In genomic region chr15:70050970-70051369, GRCh38 we compare ENCODE assay signal across 17 cellular contexts.
"Had no signal": no experiment of that assay in that cellular context is flagged by ENCODE, and none has a peak within 500 bp of the region (broad histone marks: within the 10 kb centered on the region; RNA-seq: fewer than 3 reads in every experiment).

No MANE protein-coding gene starts in this region.

- H3K9me3 ChIP-seq: breast epithelium, left lung, prostate gland had no signal

- H3K27me3 ChIP-seq: breast epithelium, left lung had no signal

- H3K27me3 Mint-ChIP-seq: activated CD4-positive, alpha-beta T cell treated with anti-CD3 and anti-CD28 coated beads, Interleukin-2, amount 10 ng/mL, durations not matched to agents 24 days and 14 days; activated CD8-positive, alpha-beta T cell treated with anti-CD3 and anti-CD28 coated beads for 36 hours; activated naive CD4-positive, alpha-beta T cell treated with anti-CD3 and anti-CD28 coated beads, Interleukin-2, amount 10 ng/mL, durations not matched to agents 7 days and 5 days; stimulated activated memory B cell treated with anti-CD40 and anti-IgM and Interleukin-4, amounts not matched to agents 10 μg/mL and 1 μg/mL and 100 μg/mL, for 72 hours had no signal

- ATAC-seq: activated CD8-positive, alpha-beta T cell treated with anti-CD3 and anti-CD28 coated beads for 36 hours; left lung; right cardiac atrium; stimulated activated memory B cell treated with anti-CD40 and anti-IgM and Interleukin-4, amounts not matched to agents 10 μg/mL and 1 μg/mL and 100 μg/mL, for 72 hours had no signal

- H3K27ac ChIP-seq: breast epithelium, left lung, prostate gland had no signal

- DNase-seq: activated CD4-positive, alpha-beta T cell treated with anti-CD3 and anti-CD28 coated beads, Interleukin-2, amount 10 ng/mL, durations not matched to agents 24 days and 14 days; activated CD8-positive, alpha-beta T cell treated with anti-CD3 and anti-CD28 coated beads for 36 hours; cerebellar nuclear complex; effector CD4-positive, alpha-beta T cell; hypothalamus; islet precursor cell; left lung; mammary epithelial cell; right cardiac atrium; small intestine; stimulated activated CD4-positive, alpha-beta T cell treated with anti-CD3 and anti-CD28 coated beads, Interleukin-4, amount 100 ng/mL, for 24 hours; T1000 had no signal

- H3K4me3 Mint-ChIP-seq: activated CD4-positive, alpha-beta T cell treated with anti-CD3 and anti-CD28 coated beads, Interleukin-2, amount 10 ng/mL, durations not matched to agents 24 days and 14 days; activated CD8-positive, alpha-beta T cell treated with anti-CD3 and anti-CD28 coated beads for 36 hours; activated naive CD4-positive, alpha-beta T cell treated with anti-CD3 and anti-CD28 coated beads, Interleukin-2, amount 10 ng/mL, durations not matched to agents 7 days and 5 days; stimulated activated memory B cell treated with anti-CD40 and anti-IgM and Interleukin-4, amounts not matched to agents 10 μg/mL and 1 μg/mL and 100 μg/mL, for 72 hours had no signal

- H3K9me3 Mint-ChIP-seq: activated CD4-positive, alpha-beta T cell treated with anti-CD3 and anti-CD28 coated beads, Interleukin-2, amount 10 ng/mL, durations not matched to agents 24 days and 14 days; activated CD8-positive, alpha-beta T cell treated with anti-CD3 and anti-CD28 coated beads for 36 hours; activated naive CD4-positive, alpha-beta T cell treated with anti-CD3 and anti-CD28 coated beads, Interleukin-2, amount 10 ng/mL, durations not matched to agents 7 days and 5 days; activated T-helper 2 cell treated with anti-CD3 and anti-CD28 coated beads, Interferon-gamma antibody, Interleukin-2, Interleukin-4, amounts not matched to agents 10 μg/mL and 5 μg/mL and 100 μg/mL, durations not matched to agents 14 hours and 24 hours and 36 hours; stimulated activated memory B cell treated with anti-CD40 and anti-IgM and Interleukin-4, amounts not matched to agents 10 μg/mL and 1 μg/mL and 100 μg/mL, for 72 hours had no signal

- H3K4me1 Mint-ChIP-seq: activated CD4-positive, alpha-beta T cell treated with anti-CD3 and anti-CD28 coated beads, Interleukin-2, amount 10 ng/mL, durations not matched to agents 24 days and 14 days; activated naive CD4-positive, alpha-beta T cell treated with anti-CD3 and anti-CD28 coated beads, Interleukin-2, amount 10 ng/mL, durations not matched to agents 7 days and 5 days had no signal

- H3K27ac Mint-ChIP-seq: activated CD8-positive, alpha-beta T cell treated with anti-CD3 and anti-CD28 coated beads for 36 hours; activated naive CD4-positive, alpha-beta T cell treated with anti-CD3 and anti-CD28 coated beads, Interleukin-2, amount 10 ng/mL, durations not matched to agents 7 days and 5 days; activated T-helper 2 cell treated with anti-CD3 and anti-CD28 coated beads, Interferon-gamma antibody, Interleukin-2, Interleukin-4, amounts not matched to agents 10 μg/mL and 5 μg/mL and 100 μg/mL, durations not matched to agents 14 hours and 24 hours and 36 hours; stimulated activated memory B cell treated with anti-CD40 and anti-IgM and Interleukin-4, amounts not matched to agents 10 μg/mL and 1 μg/mL and 100 μg/mL, for 72 hours had no signal
